Comparison of ENCODE assay signal across 1 cellular context in the genomic region with DNA sequence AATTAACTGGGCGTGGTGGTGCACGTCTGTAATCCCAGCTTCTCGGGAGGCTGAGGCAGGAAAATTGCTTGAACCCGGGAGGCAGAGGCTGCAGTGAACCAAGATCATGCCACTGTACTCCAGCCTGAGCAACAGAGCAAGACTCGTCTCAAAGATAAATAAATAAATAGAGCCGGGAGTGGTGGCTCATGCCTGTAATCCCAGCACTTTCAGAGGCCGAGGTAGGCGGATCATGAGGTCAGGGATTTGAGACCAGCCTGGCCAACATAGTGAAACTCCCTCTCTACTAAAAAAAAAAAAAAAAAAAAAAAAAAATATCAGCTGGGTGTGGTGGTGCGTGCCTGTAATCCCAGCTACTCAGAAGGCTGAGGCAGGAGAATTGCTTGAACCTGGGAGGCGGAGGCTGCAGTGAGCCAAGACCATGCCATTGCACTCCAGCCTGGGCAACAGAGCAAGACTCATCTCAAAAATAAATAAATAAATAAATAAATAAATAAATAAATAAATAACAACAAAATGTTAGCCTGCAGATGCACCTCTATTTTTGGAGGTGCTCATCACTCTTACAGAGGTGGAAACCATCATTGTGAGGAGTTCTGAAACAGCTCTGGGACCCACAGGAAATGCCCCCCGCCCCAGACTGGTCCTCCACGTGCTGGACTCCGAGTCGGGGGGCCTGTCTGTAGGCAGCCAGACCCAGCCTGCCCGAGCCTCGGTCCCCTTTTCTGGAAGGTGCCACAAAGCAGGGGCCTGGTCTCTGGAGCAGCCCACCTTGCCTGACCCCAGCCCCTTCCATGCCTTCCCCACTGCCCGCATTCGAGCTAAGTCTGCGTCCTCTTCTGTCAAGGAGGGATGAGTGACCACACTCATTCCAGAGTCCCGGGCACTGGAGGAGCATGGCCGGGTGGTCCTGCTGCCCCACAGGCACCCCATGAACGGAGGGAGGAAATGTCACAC. TPM values are rescaled to one million over a fixed set of nuclear protein-coding genes. Genes with fewer than 3 reads are reported as not detected.
"Had no signal": no experiment of that assay in that cellular context is flagged by ENCODE, and none has a peak within 500 bp of the region (broad histone marks: within the 10 kb centered on the region; RNA-seq: fewer than 3 reads in every experiment).

No MANE protein-coding gene starts in this region.

RNA-seq across cellular contexts. Expression of a gene that starts 18.2 kb away (rescaled TPM):
- total RNA-seq: activated CD8-positive, alpha-beta T cell treated with anti-CD3 and anti-CD28 coated beads, Interleukin-2, amount 10 ng/mL, durations not matched to agents 7 days and 5 days had no signal
